24 cellular contexts compared by ENCODE assay signal in the genomic region with DNA sequence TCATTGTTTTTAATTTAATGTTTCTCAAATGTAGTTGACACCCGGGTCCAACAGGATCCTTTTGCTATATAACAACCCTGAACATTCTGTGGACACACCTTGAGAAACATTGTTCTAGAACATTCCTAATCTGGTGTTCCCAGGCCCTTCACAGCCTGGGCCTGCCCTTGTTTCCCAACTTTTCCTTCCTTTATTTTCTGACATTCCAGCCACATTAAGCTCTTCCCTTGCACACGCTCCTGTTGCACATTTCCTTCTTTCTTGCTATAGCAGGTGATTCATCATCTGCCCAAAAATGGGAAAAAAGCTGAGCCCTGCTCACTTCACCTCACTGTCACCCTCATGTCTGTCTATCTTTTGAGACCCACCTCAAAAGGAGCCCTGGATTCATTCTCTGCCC.
DNase-seq lines count a peak whose midpoint lies in the region; ATAC-seq and TF ChIP-seq lines count a peak whose summit lies in the region.
"Had no signal": no experiment of that assay in that cellular context is flagged by ENCODE, and none has a peak within 500 bp of the region (broad histone marks: within the 10 kb centered on the region; RNA-seq: fewer than 3 reads in every experiment).

No MANE protein-coding gene starts in this region.

- H3K14ac ChIP-seq in mesenchymal stem cell (ENCODE audit: low read length in 2 of 2): no peak overlapping the region

- no peak overlapping the region for H3K4me3 Mint-ChIP-seq in activated CD4-positive, alpha-beta T cell treated with anti-CD3 and anti-CD28 coated beads for 36 hours
- H3K4me3 Mint-ChIP-seq: activated T-cell treated with anti-CD3 and anti-CD28 coated beads, Interleukin-2, amount 50 U/mL, for 24 hours; effector memory CD8-positive, alpha-beta T cell had no signal

- POLR2A ChIA-PET in PC-9 (lab: Charles Lee; ENCODE audit: unreplicated experiment): interaction anchor here (0.5 to 0.6 kb wide), 3 partner anchors 16 to 65 kb away, joined by 5 to 9 read pairs (median 7); no protein-coding TSS in a partner anchor
- POLR2A ChIA-PET in activated CD4-positive, alpha-beta T cell treated with anti-CD3 and anti-CD28 coated beads for 36 hours (lab: Charles Lee): no interaction called here

- no peak overlapping the region for H2BK5ac ChIP-seq in mesenchymal stem cell (ENCODE audit: low read depth, low read length, poor library complexity, severe bottlenecking)

- H3K36me3 ChIP-seq in PC-9 (ENCODE audit: low read depth) (no peaks in the 10 kb centered on the region), mesenchymal stem cell (ENCODE audit: control insufficient read depth in 1 of 2, insufficient read depth in 2 of 2, low read depth in 1 of 2, low read length in 2 of 2) (no peaks in the 10 kb centered on the region)
- H3K36me3 ChIP-seq: ascending aorta, HAP-1, left ventricle myocardium inferior, sigmoid colon, vagina had no signal

- H3K18ac ChIP-seq in mesenchymal stem cell (ENCODE audit: low read depth in 1 of 2, low read length in 2 of 2): no peak overlapping the region

- peaks cover 34% of the 10 kb centered on the region for H3K4me1 ChIP-seq in PC-9 (replicated peaks; ENCODE audit: insufficient read depth)
- H3K4me1 ChIP-seq in mesenchymal stem cell (ENCODE audit: control insufficient read depth, insufficient read depth, low read depth, low read length): no peaks in the 10 kb centered on the region
- H3K4me1 ChIP-seq: HAP-1, left ventricle myocardium inferior had no signal

- H4K20me1 ChIP-seq in PC-9 (ENCODE audit: insufficient read depth): no peaks in the 10 kb centered on the region

- DNase-seq in EL: peak; percentile 16
- DNase-seq in PC-9: no peak
- DNase-seq in dermis blood vessel endothelial cell: peak; percentile 14
- no peak for DNase-seq in mesenchymal stem cell
- DNase-seq in NCI-H345 treated with DMSO at 0.1 percent for 48 hours (lab: John Stamatoyannopoulos, UW; ENCODE audit: unreplicated experiment): no peak
- no peak for DNase-seq in activated CD4-positive, alpha-beta T cell treated with anti-CD3 and anti-CD28 coated beads for 36 hours
- DNase-seq in LoVo (ENCODE audit: low spot score): no peak
- DNase-seq in NCI-H1105 treated with DMSO at 0.1 percent for 48 hours (lab: John Stamatoyannopoulos, UW): no peak
- DNase-seq: activated CD4-positive, alpha-beta T cell treated with anti-CD3 and anti-CD28 coated beads for 1 hour; activated naive CD4-positive, alpha-beta T cell treated with Interleukin-2 at 50 U/mL for 16 hours; activated T-cell treated with anti-CD3 and anti-CD28 coated beads, Interleukin-2, amount 50 U/mL, for 24 hours; effector memory CD8-positive, alpha-beta T cell; KBM-7; left ventricle myocardium inferior; mucosa of descending colon; NCI-H187 treated with DMSO at 0.1 percent for 48 hours; NCI-H748 treated with DMSO at 0.1 percent for 48 hours; posterior cingulate gyrus; SHP77 treated with DMSO at 0.1 percent for 48 hours; sigmoid colon; substantia nigra had no signal

- no peaks in the 10 kb centered on the region for H3K36me3 Mint-ChIP-seq in activated CD4-positive, alpha-beta T cell treated with anti-CD3 and anti-CD28 coated beads for 36 hours (ENCODE audit: low read depth)

- no peaks in the 10 kb centered on the region for H3K9me3 Mint-ChIP-seq in activated CD4-positive, alpha-beta T cell treated with anti-CD3 and anti-CD28 coated beads for 36 hours (ENCODE audit: low read depth)
- H3K9me3 Mint-ChIP-seq: activated T-cell treated with anti-CD3 and anti-CD28 coated beads, Interleukin-2, amount 50 U/mL, for 24 hours; effector memory CD8-positive, alpha-beta T cell had no signal

- H3K23ac ChIP-seq in mesenchymal stem cell (ENCODE audit: low read length in 2 of 2): no peak overlapping the region

- no peak overlapping the region for H2BK120ac ChIP-seq in mesenchymal stem cell (ENCODE audit: low read depth, low read length)

- intact Hi-C loops in PC-9 (cut with micrococcal nuclease; ENCODE audit: unreplicated experiment): no loop called here
- intact Hi-C loops in activated CD4-positive, alpha-beta T cell treated with anti-CD3 and anti-CD28 coated beads for 36 hours (cut with DNase I, micrococcal nuclease): no loop called here

- H3F3A ChIP-seq in PC-9 (ENCODE audit: insufficient read depth, low read depth): peaks cover 24% of the 10 kb centered on the region

- peaks cover 11% of the 10 kb centered on the region for H3K27me3 Mint-ChIP-seq in activated CD4-positive, alpha-beta T cell treated with anti-CD3 and anti-CD28 coated beads for 36 hours

- H2BK12ac ChIP-seq in mesenchymal stem cell (ENCODE audit: low read length in 2 of 2): no peak overlapping the region

- H3K27ac ChIP-seq in PC-9 (peak overlapping the region; percentile 69), mesenchymal stem cell (ENCODE audit: low read length, poor library complexity, severe bottlenecking) (no peak overlapping the region)
- H3K27ac ChIP-seq: left ventricle myocardium inferior, sigmoid colon, vagina had no signal

- H2AK5ac ChIP-seq in mesenchymal stem cell (ENCODE audit: low read length, severe bottlenecking): peak overlapping the region; percentile 31

- 78% methylated on average over 2 of the region's 2 CpGs for WGBS in mesenchymal stem cell

- no peak overlapping the region for H3K4me3 ChIP-seq in PC-9
- H3K4me3 ChIP-seq in mesenchymal stem cell (ENCODE audit: insufficient read depth in 1 of 2, low read depth in 1 of 2, low read length in 2 of 2): no peak overlapping the region
- H3K4me3 ChIP-seq: ascending aorta, HAP-1, left ventricle myocardium inferior, mucosa of descending colon, sigmoid colon, vagina had no signal

- H3K4me1 Mint-ChIP-seq in activated CD4-positive, alpha-beta T cell treated with anti-CD3 and anti-CD28 coated beads for 36 hours: no peaks in the 10 kb centered on the region

- H2AFZ ChIP-seq in PC-9 (no peak overlapping the region), mesenchymal stem cell (ENCODE audit: low read depth, low read length) (no peak overlapping the region)

- H3K9me2 ChIP-seq in PC-9 (ENCODE audit: insufficient read depth): no peaks in the 10 kb centered on the region

- CTCF ChIA-PET in PC-9 (lab: Charles Lee): interaction anchor here (1.0 kb wide), 1 partner anchor 18 kb away, joined by 3 read pairs; no protein-coding TSS in a partner anchor
- CTCF ChIA-PET in activated CD4-positive, alpha-beta T cell treated with anti-CD3 and anti-CD28 coated beads for 36 hours (lab: Charles Lee): interaction anchor here (1.1 to 1.3 kb wide), 2 partner anchors 9 to 13 kb away, joined by 3 to 4 read pairs; no protein-coding TSS in a partner anchor

- no peaks in the 10 kb centered on the region for H3K79me2 ChIP-seq in PC-9 (ENCODE audit: low read depth)

- H3K27me3 ChIP-seq in PC-9 (ENCODE audit: insufficient read depth, low read depth) (no peaks in the 10 kb centered on the region), mesenchymal stem cell (ENCODE audit: control insufficient read depth in 1 of 2, insufficient read depth in 1 of 2, low read length in 2 of 2) (no peaks in the 10 kb centered on the region)
- H3K27me3 ChIP-seq: ascending aorta, sigmoid colon, vagina had no signal

- ATAC-seq in activated CD4-positive, alpha-beta T cell treated with anti-CD3 and anti-CD28 coated beads for 36 hours: no peak
- ATAC-seq: effector memory CD8-positive, alpha-beta T cell; mucosa of descending colon had no signal

- no peak overlapping the region for H3K27ac Mint-ChIP-seq in activated CD4-positive, alpha-beta T cell treated with anti-CD3 and anti-CD28 coated beads for 36 hours
- H3K27ac Mint-ChIP-seq: activated T-cell treated with anti-CD3 and anti-CD28 coated beads, Interleukin-2, amount 50 U/mL, for 24 hours; effector memory CD8-positive, alpha-beta T cell had no signal

- H3K4me2 ChIP-seq in PC-9 (peak overlapping the region; percentile 67), mesenchymal stem cell (ENCODE audit: low read length, poor library complexity, severe bottlenecking) (no peak overlapping the region)

- H3K4ac ChIP-seq in mesenchymal stem cell (ENCODE audit: low read depth in 1 of 2, low read length in 2 of 2): no peak overlapping the region

- H4K8ac ChIP-seq in mesenchymal stem cell (ENCODE audit: low read length): no peak overlapping the region

- TF ChIP-seq CTCF in PC-9 (conservative IDR thresholded peaks at IDR 0.05): no peak

- no peaks in the 10 kb centered on the region for H3K79me1 ChIP-seq in mesenchymal stem cell (replicated peaks; ENCODE audit: low read length, poor library complexity, severe bottlenecking)

- 0 out of 2 replicates have a peak, but pooled peaks cover 3% of the 10 kb centered on the region for H3K9me3 ChIP-seq in PC-9 (ENCODE audit: insufficient read depth, low read depth)
- peaks cover 5% of the 10 kb centered on the region for H3K9me3 ChIP-seq in mesenchymal stem cell (ENCODE audit: control insufficient read depth, low read length)
- H3K9me3 ChIP-seq: ascending aorta, HAP-1, left ventricle myocardium inferior, mucosa of descending colon, sigmoid colon, vagina had no signal

- no peak overlapping the region for H2BK15ac ChIP-seq in mesenchymal stem cell (ENCODE audit: low read depth, poor library complexity, severe bottlenecking)

- no TSS peak for BruUV-seq in PC-9 (replicated peaks; lab: Mats Ljungman, UMichigan)

- no peak overlapping the region for H4K91ac ChIP-seq in mesenchymal stem cell (ENCODE audit: low read length)

- H3K9ac ChIP-seq in mesenchymal stem cell (ENCODE audit: low read length): no peak overlapping the region

Comparison
In these comparisons a context has a peak if more than half of its experiments do, and no peak if none do; other contexts are left out.
1. DNase-seq: peak in EL (single experiment) and dermis blood vessel endothelial cell (single experiment); none in PC-9 (0 of 2), mesenchymal stem cell (single experiment), NCI-H345 treated with DMSO at 0.1 percent for 48 hours (single experiment), activated CD4-positive, alpha-beta T cell treated with anti-CD3 and anti-CD28 coated beads for 36 hours (single experiment), LoVo (single experiment) and NCI-H1105 treated with DMSO at 0.1 percent for 48 hours (single experiment).